11 cellular contexts compared by ENCODE assay signal in genomic region chr17:63974594-63975192, GRCh38. TPM values are rescaled to one million over a fixed set of nuclear protein-coding genes. Genes with fewer than 3 reads are reported as not detected.
A peak's percentile ranks its signal among the peaks of the same experiment; 100 is the strongest.
DNase-seq lines count a peak whose midpoint lies in the region; ATAC-seq and TF ChIP-seq lines count a peak whose summit lies in the region.
"Had no signal": no experiment of that assay in that cellular context is flagged by ENCODE, and none has a peak within 500 bp of the region (broad histone marks: within the 10 kb centered on the region; RNA-seq: fewer than 3 reads in every experiment).

No MANE protein-coding gene starts in this region.

- ATAC-seq in activated naive CD8-positive, alpha-beta T cell treated with anti-CD3 and anti-CD28 coated beads, Interleukin-2, amount 10 ng/mL, durations not matched to agents 7 days and 5 days (ENCODE audit: low read depth), result peak; percentile 22
- ATAC-seq in omental fat pad (ENCODE audit: low FRiP score), result no peak

- peaks cover 10% of the 10 kb centered on the region for H3K4me1 Mint-ChIP-seq in activated naive CD8-positive, alpha-beta T cell treated with anti-CD3 and anti-CD28 coated beads, Interleukin-2, amount 10 ng/mL, durations not matched to agents 7 days and 5 days

- H3K36me3 Mint-ChIP-seq in activated naive CD8-positive, alpha-beta T cell treated with anti-CD3 and anti-CD28 coated beads, Interleukin-2, amount 10 ng/mL, durations not matched to agents 7 days and 5 days, result no peaks in the 10 kb centered on the region

- H3K27me3 Mint-ChIP-seq in activated naive CD8-positive, alpha-beta T cell treated with anti-CD3 and anti-CD28 coated beads, Interleukin-2, amount 10 ng/mL, durations not matched to agents 7 days and 5 days, result peaks cover 14% of the 10 kb centered on the region

- POLR2A ChIA-PET in activated naive CD8-positive, alpha-beta T cell treated with anti-CD3 and anti-CD28 coated beads, Interleukin-2, amount 10 ng/mL, durations not matched to agents 7 days and 5 days (lab: Charles Lee), result interaction anchor here (0.6 to 1.0 kb wide), 3 partner anchors 10 to 46 kb away, joined by 3 read pairs; partner anchors contain the start of gene ICAM2

- H3K4me3 Mint-ChIP-seq in activated naive CD8-positive, alpha-beta T cell treated with anti-CD3 and anti-CD28 coated beads, Interleukin-2, amount 10 ng/mL, durations not matched to agents 7 days and 5 days, result no peak overlapping the region

- TF ChIP-seq CTCF in omental fat pad (IDR thresholded peaks at IDR 0.05), result no peak

- H3K9me3 Mint-ChIP-seq in activated naive CD8-positive, alpha-beta T cell treated with anti-CD3 and anti-CD28 coated beads, Interleukin-2, amount 10 ng/mL, durations not matched to agents 7 days and 5 days, result no peaks in the 10 kb centered on the region

- peak overlapping the region; percentile 3 for H3K27ac Mint-ChIP-seq in activated naive CD8-positive, alpha-beta T cell treated with anti-CD3 and anti-CD28 coated beads, Interleukin-2, amount 10 ng/mL, durations not matched to agents 7 days and 5 days

- DNase-seq in COLO829 (ENCODE audit: low spot score) (peak; percentile 20), HS-5 (ENCODE audit: low read depth) (peak; percentile 63), kidney tubule cell (ENCODE audit: low spot score) (peak; percentile 85), DMS153 (lab: John Stamatoyannopoulos, UW) (no peak), omental fat pad (ENCODE audit: low spot score) (no peak), DMS79 (lab: John Stamatoyannopoulos, UW) (no peak)
- DNase-seq in activated naive CD8-positive, alpha-beta T cell treated with anti-CD3 and anti-CD28 coated beads, Interleukin-2, amount 10 ng/mL, durations not matched to agents 7 days and 5 days, result no peak
- no peak for DNase-seq in stimulated activated CD4-positive, alpha-beta T cell treated with anti-CD3 and anti-CD28 coated beads, Interleukin-1b, Interleukin-23, amount 100 ng/mL, for 48 hours
- DNase-seq: activated CD8-positive, alpha-beta memory T cell treated with anti-CD3 and anti-CD28 coated beads, Interleukin-2, amount 50 U/mL, for 4 hours; NCI-H2171 had no signal

RNA-seq across cellular contexts. Expression of gene SCN4A, which starts 2.0 kb away (rescaled TPM):
- total RNA-seq in activated naive CD8-positive, alpha-beta T cell treated with anti-CD3 and anti-CD28 coated beads, Interleukin-2, amount 10 ng/mL, durations not matched to agents 7 days and 5 days, result not detected
- 10 to 100 TPM in 3 of 4 donors, 1 to 10 TPM in 1; 7.0 to 43.3 (median 15.1) TPM for total RNA-seq in omental fat pad

RNA-seq across cellular contexts. Expression of gene PRR29, which starts 23.5 kb away (rescaled TPM):
- total RNA-seq in activated naive CD8-positive, alpha-beta T cell treated with anti-CD3 and anti-CD28 coated beads, Interleukin-2, amount 10 ng/mL, durations not matched to agents 7 days and 5 days, result 1 to 10 TPM in 1 of 2 experiments, under 1 TPM in 1; 1.00 to 1.4 TPM
- total RNA-seq in omental fat pad, result 1 to 10 TPM in 1 of 4 donors, under 1 TPM in 3; 0.19 to 1.1 (median 0.55) TPM

RNA-seq across cellular contexts. Expression of gene CD79B, which starts 42.6 kb away (rescaled TPM):
- 10 to 100 TPM; 17.0 to 19.6 TPM for total RNA-seq in activated naive CD8-positive, alpha-beta T cell treated with anti-CD3 and anti-CD28 coated beads, Interleukin-2, amount 10 ng/mL, durations not matched to agents 7 days and 5 days
- 10 to 100 TPM in 1 of 4 donors, 1 to 10 TPM in 3; 4.0 to 15.8 (median 6.0) TPM for total RNA-seq in omental fat pad

RNA-seq across cellular contexts. Expression of gene ICAM2, which starts 45.7 kb away (rescaled TPM):
- total RNA-seq in activated naive CD8-positive, alpha-beta T cell treated with anti-CD3 and anti-CD28 coated beads, Interleukin-2, amount 10 ng/mL, durations not matched to agents 7 days and 5 days, result 10 to 100 TPM; 59.0 to 61.7 TPM
- 100 to 1,000 TPM in 3 of 4 donors, 10 to 100 TPM in 1; 57.7 to 252 (median 137) TPM for total RNA-seq in omental fat pad

RNA-seq across cellular contexts. Expression of gene GH1, which starts 56.1 kb away (rescaled TPM):
- total RNA-seq in activated naive CD8-positive, alpha-beta T cell treated with anti-CD3 and anti-CD28 coated beads, Interleukin-2, amount 10 ng/mL, durations not matched to agents 7 days and 5 days, result not detected
- total RNA-seq in omental fat pad, result not detected
- total RNA-seq: posterior vena cava had no signal

Comparison
In these comparisons a context has a peak if more than half of its experiments do, and no peak if none do; other contexts are left out.
1. DNase-seq: peak in COLO829 (single experiment), HS-5 (single experiment) and kidney tubule cell (single experiment); none in activated naive CD8-positive, alpha-beta T cell treated with anti-CD3 and anti-CD28 coated beads, Interleukin-2, amount 10 ng/mL, durations not matched to agents 7 days and 5 days (single experiment), stimulated activated CD4-positive, alpha-beta T cell treated with anti-CD3 and anti-CD28 coated beads, Interleukin-1b, Interleukin-23, amount 100 ng/mL, for 48 hours (single experiment), DMS153 (single experiment), omental fat pad (single experiment) and DMS79 (single experiment).
2. RNA of gene SCN4A, which starts 2.0 kb away (total RNA-seq): 7.0 to 43.3 TPM in omental fat pad; not detected in activated naive CD8-positive, alpha-beta T cell treated with anti-CD3 and anti-CD28 coated beads, Interleukin-2, amount 10 ng/mL, durations not matched to agents 7 days and 5 days; every median in the first group is over 4 times any median in the second.